ENCODE assay signal across 24 cellular contexts in the genomic region with DNA sequence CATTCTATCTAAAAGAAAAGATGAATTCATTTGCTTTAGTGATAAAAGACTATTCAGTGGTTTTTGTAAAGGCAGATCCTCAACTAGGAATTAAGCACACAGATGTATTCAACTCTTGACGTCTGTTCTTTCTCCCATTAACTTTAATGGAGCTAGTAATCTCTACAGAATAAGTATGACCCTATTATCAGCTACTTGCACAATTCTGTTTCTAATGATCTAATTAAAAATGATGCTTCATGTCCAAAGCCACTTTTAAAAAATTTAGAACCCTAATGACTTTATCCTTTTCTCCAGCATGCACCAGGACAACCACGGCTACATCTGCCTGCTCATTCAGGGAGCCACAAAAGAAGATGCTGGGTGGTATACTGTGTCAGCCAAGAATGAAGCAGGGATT.
"Had no signal": no experiment of that assay in that cellular context is flagged by ENCODE, and none has a peak within 500 bp of the region (broad histone marks: within the 10 kb centered on the region; RNA-seq: fewer than 3 reads in every experiment).

No MANE protein-coding gene starts in this region.

- DNase-seq: activated CD4-positive, alpha-beta memory T cell treated with anti-CD3 and anti-CD28 coated beads for 36 hours; activated CD4-positive, alpha-beta T cell treated with anti-CD3 and anti-CD28 coated beads, Interleukin-2, amount 10 ng/mL, durations not matched to agents 7 days and 5 days; activated CD4-positive, CD25-positive, alpha-beta regulatory T cell; activated gamma-delta T cell; activated naive CD4-positive, alpha-beta T cell treated with anti-CD3 and anti-CD28 coated beads for 36 hours; activated T-cell treated with anti-CD3 and anti-CD28 coated beads for 4 hours; activated T-cell treated with anti-CD3 and anti-CD28 coated beads, Interleukin-2, amount 50 U/mL, for 48 hours; amygdala; caudate nucleus; KG1; NCI-H1048; NCI-H1417; NCI-H2029 treated with DMSO at 0.1 percent for 48 hours; NCI-H446; NCI-H526; NCI-H774; PC-3; SHP77; T-helper 17 cell; T-helper 9 cell had no signal

- H3K27me3 Mint-ChIP-seq: activated CD4-positive, alpha-beta memory T cell treated with anti-CD3 and anti-CD28 coated beads for 36 hours; activated CD4-positive, alpha-beta T cell treated with anti-CD3 and anti-CD28 coated beads, Interleukin-2, amount 10 ng/mL, durations not matched to agents 7 days and 5 days; activated naive CD8-positive, alpha-beta T cell; activated T-helper 17 cell treated with anti-CD3 and anti-CD28 coated beads, Interleukin-2, amount 50 U/mL, for 72 hours; IgD-negative memory B cell had no signal

- H3K9me3 ChIP-seq: SJSA1 had no signal

- H3K36me3 Mint-ChIP-seq: activated CD4-positive, alpha-beta memory T cell treated with anti-CD3 and anti-CD28 coated beads for 36 hours; activated naive CD8-positive, alpha-beta T cell had no signal

- H3K4me1 Mint-ChIP-seq: activated CD4-positive, alpha-beta T cell treated with anti-CD3 and anti-CD28 coated beads, Interleukin-2, amount 10 ng/mL, durations not matched to agents 7 days and 5 days; activated T-helper 17 cell treated with anti-CD3 and anti-CD28 coated beads, Interleukin-2, amount 50 U/mL, for 72 hours had no signal

- H3K4me3 ChIP-seq: SJSA1 had no signal

- H3K27ac ChIP-seq: SJSA1 had no signal

- H3K4me3 Mint-ChIP-seq: activated CD4-positive, alpha-beta memory T cell treated with anti-CD3 and anti-CD28 coated beads for 36 hours; activated CD4-positive, alpha-beta T cell treated with anti-CD3 and anti-CD28 coated beads, Interleukin-2, amount 10 ng/mL, durations not matched to agents 7 days and 5 days; activated naive CD4-positive, alpha-beta T cell treated with anti-CD3 and anti-CD28 coated beads for 36 hours; activated naive CD8-positive, alpha-beta T cell; activated T-helper 17 cell treated with anti-CD3 and anti-CD28 coated beads, Interleukin-2, amount 50 U/mL, for 72 hours; IgD-negative memory B cell; T-helper 17 cell had no signal

- H3K27ac Mint-ChIP-seq: activated CD4-positive, alpha-beta memory T cell treated with anti-CD3 and anti-CD28 coated beads for 36 hours; activated CD4-positive, alpha-beta T cell treated with anti-CD3 and anti-CD28 coated beads, Interleukin-2, amount 10 ng/mL, durations not matched to agents 7 days and 5 days; activated naive CD4-positive, alpha-beta T cell treated with anti-CD3 and anti-CD28 coated beads for 36 hours; activated naive CD8-positive, alpha-beta T cell; activated T-helper 17 cell treated with anti-CD3 and anti-CD28 coated beads, Interleukin-2, amount 50 U/mL, for 72 hours; IgD-negative memory B cell; T-helper 17 cell had no signal

- H3K27me3 ChIP-seq: SJSA1 had no signal

- H3K9me3 Mint-ChIP-seq: activated CD4-positive, alpha-beta memory T cell treated with anti-CD3 and anti-CD28 coated beads for 36 hours; activated CD4-positive, alpha-beta T cell treated with anti-CD3 and anti-CD28 coated beads, Interleukin-2, amount 10 ng/mL, durations not matched to agents 7 days and 5 days; activated naive CD4-positive, alpha-beta T cell treated with anti-CD3 and anti-CD28 coated beads for 36 hours; activated T-helper 17 cell treated with anti-CD3 and anti-CD28 coated beads, Interleukin-2, amount 50 U/mL, for 72 hours; IgD-negative memory B cell had no signal
